In genomic region chr20:46011631-46012482, GRCh38 we compare ENCODE assay signal across 9 cellular contexts. TPM values are rescaled to one million over a fixed set of nuclear protein-coding genes. Genes with fewer than 3 reads are reported as not detected.
DNase-seq lines count a peak whose midpoint lies in the region; ATAC-seq and TF ChIP-seq lines count a peak whose summit lies in the region.
"Had no signal": no experiment of that assay in that cellular context is flagged by ENCODE, and none has a peak within 500 bp of the region (broad histone marks: within the 10 kb centered on the region; RNA-seq: fewer than 3 reads in every experiment).

No MANE protein-coding gene starts in this region.

- H3K4me3 ChIP-seq in KMS-11 (IDR thresholded peaks at IDR 0.05; ENCODE audit: insufficient read depth, low read depth, low read length): no peak overlapping the region
- peak overlapping the region in 1 of 12 donors; percentile 44 for H3K4me3 ChIP-seq in heart left ventricle
- no peak overlapping the region for H3K4me3 ChIP-seq in tibial artery
- H3K4me3 ChIP-seq: thyroid gland had no signal

- no peak overlapping the region for H3K4me3 Mint-ChIP-seq in activated CD8-positive, alpha-beta T cell treated with anti-CD3 and anti-CD28 coated beads, Interleukin-2, amount 10 ng/mL, durations not matched to agents 7 days and 5 days

- no peaks in the 10 kb centered on the region for H4K20me1 ChIP-seq in KMS-11 (ENCODE audit: insufficient read depth)

- H3K27ac Mint-ChIP-seq in activated CD8-positive, alpha-beta T cell treated with anti-CD3 and anti-CD28 coated beads, Interleukin-2, amount 10 ng/mL, durations not matched to agents 7 days and 5 days: no peak overlapping the region

- peaks cover 33% of the 10 kb centered on the region for H3K4me1 ChIP-seq in KMS-11 (ENCODE audit: low read depth, poor library complexity, severe bottlenecking)
- H3K4me1 ChIP-seq in heart left ventricle: peaks cover 0 to 57% (median 0%) of the 10 kb centered on the region in 12 donors
- H3K4me1 ChIP-seq in tibial artery: peaks cover 0 to 18% (median 6%) of the 10 kb centered on the region in 4 donors

- 7 to 22% (median 11%) methylated on average over 50 to 57 of the region's 57 CpGs for WGBS in heart left ventricle, 4 donors

- CTCF ChIA-PET in activated CD8-positive, alpha-beta T cell treated with anti-CD3 and anti-CD28 coated beads, Interleukin-2, amount 10 ng/mL, durations not matched to agents 7 days and 5 days (lab: Charles Lee): interaction anchor here (1.0 to 5.0 kb wide), 13 partner anchors 11 to 213 kb away, joined by 3 to 138 read pairs (median 11); partner anchors contain the start of gene ZNF335

- H3K27ac ChIP-seq in KMS-11: no peak overlapping the region
- H3K27ac ChIP-seq in heart left ventricle: no peak overlapping the region
- no peak overlapping the region for H3K27ac ChIP-seq in tibial artery
- H3K27ac ChIP-seq: thyroid gland had no signal

- no peak overlapping the region for H3K9ac ChIP-seq in KMS-11

- no peaks in the 10 kb centered on the region for H3K9me3 Mint-ChIP-seq in activated CD8-positive, alpha-beta T cell treated with anti-CD3 and anti-CD28 coated beads, Interleukin-2, amount 10 ng/mL, durations not matched to agents 7 days and 5 days (ENCODE audit: insufficient read depth)

- peak; percentile 55 for DNase-seq in CMK (ENCODE audit: low read depth)
- peak; percentile 51 for DNase-seq in activated CD8-positive, alpha-beta T cell treated with anti-CD3 and anti-CD28 coated beads, Interleukin-2, amount 10 ng/mL, durations not matched to agents 7 days and 5 days
- DNase-seq in heart left ventricle: peak; percentile 43 to 82 (median 60)
- peak; percentile 37 for DNase-seq in stimulated activated CD4-positive, alpha-beta T cell treated with anti-CD3 and anti-CD28 coated beads, Interleukin-4, amount 100 ng/mL, for 1 hour
- no peak for DNase-seq in mucosa of gallbladder (ENCODE audit: low spot score)
- DNase-seq in GF-D8 (lab: John Stamatoyannopoulos, UW): no peak
- DNase-seq in tibial artery: no peak

- H3K9me3 ChIP-seq in heart left ventricle: no peaks in the 10 kb centered on the region
- H3K9me3 ChIP-seq in tibial artery: no peaks in the 10 kb centered on the region
- H3K9me3 ChIP-seq: thyroid gland had no signal

- H3K4me1 Mint-ChIP-seq in activated CD8-positive, alpha-beta T cell treated with anti-CD3 and anti-CD28 coated beads, Interleukin-2, amount 10 ng/mL, durations not matched to agents 7 days and 5 days (ENCODE audit: low read depth): peaks cover 59% of the 10 kb centered on the region

- peaks cover 7% of the 10 kb centered on the region for H3K36me3 Mint-ChIP-seq in activated CD8-positive, alpha-beta T cell treated with anti-CD3 and anti-CD28 coated beads, Interleukin-2, amount 10 ng/mL, durations not matched to agents 7 days and 5 days (ENCODE audit: low read depth)

- POLR2A ChIA-PET in activated CD8-positive, alpha-beta T cell treated with anti-CD3 and anti-CD28 coated beads, Interleukin-2, amount 10 ng/mL, durations not matched to agents 7 days and 5 days (lab: Charles Lee): no interaction called here

- H2AFZ ChIP-seq in KMS-11 (ENCODE audit: low read depth): no peak overlapping the region

- TF ChIP-seq CTCF in KMS-11 (conservative IDR thresholded peaks at IDR 0.05; ENCODE audit: low read depth, low read length) (peak; percentile 62), heart left ventricle (IDR thresholded peaks at IDR 0.05) (peak in 4 of 12 donors; percentile 10 to 28 (median 19)), tibial artery (IDR thresholded peaks at IDR 0.05) (no peak)

- intact Hi-C loops in heart left ventricle (cut with DNase I): loop anchor here in 3 of 10 donors (2.0 to 10.0 kb wide), 3 partner anchors 163 to 323 kb away; no protein-coding TSS in a partner anchor
- intact Hi-C loops in tibial artery (cut with DNase I; ENCODE audit: low total_unique reads): loop anchor here (2.0 kb wide), 1 partner anchor 165 kb away; no protein-coding TSS in a partner anchor

- H3K27me3 Mint-ChIP-seq in activated CD8-positive, alpha-beta T cell treated with anti-CD3 and anti-CD28 coated beads, Interleukin-2, amount 10 ng/mL, durations not matched to agents 7 days and 5 days (ENCODE audit: low read depth): peaks cover 64% of the 10 kb centered on the region

- TF ChIP-seq POLR2A in heart left ventricle (IDR thresholded peaks at IDR 0.05): no peak

- no peaks in the 10 kb centered on the region for H3K36me3 ChIP-seq in KMS-11 (ENCODE audit: insufficient read depth)
- no peaks in the 10 kb centered on the region for H3K36me3 ChIP-seq in heart left ventricle
- H3K36me3 ChIP-seq in tibial artery: no peaks in the 10 kb centered on the region
- H3K36me3 ChIP-seq: thyroid gland had no signal

- H3K27me3 ChIP-seq in KMS-11 (ENCODE audit: insufficient read depth, low read depth) (peaks cover 4% of the 10 kb centered on the region; the same call in 1 of the 2 replicates), heart left ventricle (peaks cover 50 to 98% (median 70%) of the 10 kb centered on the region in 9 donors), tibial artery (peaks cover 3 to 95% of the 10 kb centered on the region in 2 donors)

- H3K4me2 ChIP-seq in KMS-11: no peak overlapping the region

- H3K79me2 ChIP-seq in KMS-11 (ENCODE audit: insufficient read depth, low read depth): no peaks in the 10 kb centered on the region

- no peak for ATAC-seq in activated CD8-positive, alpha-beta T cell treated with anti-CD3 and anti-CD28 coated beads, Interleukin-2, amount 10 ng/mL, durations not matched to agents 7 days and 5 days
- peak in 3 of 4 donors; percentile 23 to 65 (median 33) for ATAC-seq in heart left ventricle

RNA-seq across cellular contexts. Expression of gene MMP9, which starts 3.1 kb away (rescaled TPM):
- total RNA-seq in activated CD8-positive, alpha-beta T cell treated with anti-CD3 and anti-CD28 coated beads, Interleukin-2, amount 10 ng/mL, durations not matched to agents 7 days and 5 days: not detected
- total RNA-seq in heart left ventricle (10 to 100 TPM in 1 of 9 donors, 1 to 10 TPM in 5, under 1 TPM in 3; 0.35 to 15.8 (median 1.1) TPM), mucosa of gallbladder (0.52 TPM)
- under 1 TPM; 0.19 to 0.49 TPM for polyA plus RNA-seq in heart left ventricle

RNA-seq across cellular contexts. Expression of gene SLC12A5, which starts 17.2 kb away (rescaled TPM):
- total RNA-seq in activated CD8-positive, alpha-beta T cell treated with anti-CD3 and anti-CD28 coated beads, Interleukin-2, amount 10 ng/mL, durations not matched to agents 7 days and 5 days: 1 to 10 TPM; 1.3 to 1.7 TPM
- total RNA-seq in heart left ventricle: 1 to 10 TPM in 2 of 9 donors, under 1 TPM in 1, not detected in 6; 0.73 to 1.7 (median 1.2) TPM
- not detected for polyA plus RNA-seq in heart left ventricle
- total RNA-seq in mucosa of gallbladder: 0.32 TPM

RNA-seq across cellular contexts. Expression of gene ZNF335, which starts 39.9 kb away (rescaled TPM):
- 10 to 100 TPM; 33.1 to 34.5 TPM for total RNA-seq in activated CD8-positive, alpha-beta T cell treated with anti-CD3 and anti-CD28 coated beads, Interleukin-2, amount 10 ng/mL, durations not matched to agents 7 days and 5 days
- 10 to 100 TPM in 3 of 9 donors, 1 to 10 TPM in 6; 5.6 to 14.9 (median 8.5) TPM for total RNA-seq in heart left ventricle
- polyA plus RNA-seq in heart left ventricle: 1 to 10 TPM; 7.0 TPM
- 19.4 TPM for total RNA-seq in mucosa of gallbladder

Comparison
In these comparisons a context has a peak if more than half of its experiments do, and no peak if none do; other contexts are left out.
1. DNase-seq: peak in CMK (single experiment), activated CD8-positive, alpha-beta T cell treated with anti-CD3 and anti-CD28 coated beads, Interleukin-2, amount 10 ng/mL, durations not matched to agents 7 days and 5 days (single experiment), heart left ventricle (5 of 5) and stimulated activated CD4-positive, alpha-beta T cell treated with anti-CD3 and anti-CD28 coated beads, Interleukin-4, amount 100 ng/mL, for 1 hour (single experiment); none in mucosa of gallbladder (single experiment), GF-D8 (single experiment) and tibial artery (0 of 2).